Comparison of ENCODE assay signal across 9 cellular contexts in the genomic region with DNA sequence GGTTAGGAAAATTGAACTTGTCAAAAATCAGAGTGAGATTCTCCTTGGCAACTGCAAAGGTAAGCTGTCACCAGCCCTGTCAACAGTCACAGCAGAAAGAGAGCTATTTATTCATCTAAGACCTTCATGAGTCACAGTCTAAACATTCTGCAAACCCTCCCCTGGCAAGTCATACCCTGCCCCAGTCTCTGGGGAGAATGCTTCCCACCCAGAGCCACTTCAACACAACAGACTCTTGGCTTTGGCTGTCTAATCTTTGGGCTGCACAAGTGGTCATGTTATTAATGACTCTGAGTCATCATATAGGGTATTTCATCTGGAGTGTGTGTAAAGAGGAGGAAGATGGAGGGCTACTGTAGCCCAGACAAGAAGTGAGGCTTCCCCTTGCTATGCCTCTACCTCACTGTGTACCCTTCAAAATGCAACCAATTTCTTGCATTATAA.
A peak's percentile ranks its signal among the peaks of the same experiment; 100 is the strongest.
DNase-seq lines count a peak whose midpoint lies in the region; ATAC-seq lines count a peak whose summit lies in the region.
"Had no signal": no experiment of that assay in that cellular context is flagged by ENCODE, and none has a peak within 500 bp of the region (broad histone marks: within the 10 kb centered on the region; RNA-seq: fewer than 3 reads in every experiment).

No MANE protein-coding gene starts in this region.

- no peaks in the 10 kb centered on the region for H3K79me1 ChIP-seq in mesenchymal stem cell (replicated peaks; ENCODE audit: low read length, poor library complexity, severe bottlenecking)

- no peak for ATAC-seq in HG03457 (IDR thresholded peaks at IDR 0.05; ENCODE audit: unreplicated experiment)

- no peak overlapping the region for H3K14ac ChIP-seq in mesenchymal stem cell (ENCODE audit: low read length in 2 of 2)

- H3K23ac ChIP-seq in mesenchymal stem cell (ENCODE audit: low read length in 2 of 2), result no peak overlapping the region

- no peak overlapping the region for H4K91ac ChIP-seq in mesenchymal stem cell (ENCODE audit: low read length)

- no peak overlapping the region for H2BK15ac ChIP-seq in mesenchymal stem cell (ENCODE audit: low read depth, poor library complexity, severe bottlenecking)

- peak overlapping the region; percentile 65 for H3K27ac ChIP-seq in mesenchymal stem cell (ENCODE audit: low read length, poor library complexity, severe bottlenecking)
- H3K27ac ChIP-seq: 22Rv1 had no signal

- H3K36me3 ChIP-seq in adipocyte (ENCODE audit: control insufficient read depth, insufficient read depth, low read length, severe bottlenecking) (no peaks in the 10 kb centered on the region), mesenchymal stem cell (ENCODE audit: control insufficient read depth in 1 of 2, insufficient read depth in 2 of 2, low read depth in 1 of 2, low read length in 2 of 2) (no peaks in the 10 kb centered on the region)

- H3K9me3 ChIP-seq in adipocyte (ENCODE audit: control insufficient read depth, low read length) (no peaks in the 10 kb centered on the region), mesenchymal stem cell (ENCODE audit: control insufficient read depth, low read length) (no peaks in the 10 kb centered on the region)

- no peak overlapping the region for H2AK5ac ChIP-seq in mesenchymal stem cell (ENCODE audit: low read length, severe bottlenecking)

- H2BK12ac ChIP-seq in mesenchymal stem cell (ENCODE audit: low read length in 2 of 2), result no peak overlapping the region

- no peak overlapping the region for H4K8ac ChIP-seq in mesenchymal stem cell (ENCODE audit: low read length)

- no peak overlapping the region for H2BK5ac ChIP-seq in mesenchymal stem cell (ENCODE audit: low read depth, low read length, poor library complexity, severe bottlenecking)

- no peak overlapping the region for H3K4ac ChIP-seq in mesenchymal stem cell (ENCODE audit: low read depth in 1 of 2, low read length in 2 of 2)

- no peak overlapping the region for H3K9ac ChIP-seq in adipocyte (ENCODE audit: low read length)
- no peak overlapping the region for H3K9ac ChIP-seq in mesenchymal stem cell (ENCODE audit: low read length)

- H3K4me1 ChIP-seq in adipocyte (ENCODE audit: control insufficient read depth, insufficient read depth, low read length) (peaks cover 33% of the 10 kb centered on the region), mesenchymal stem cell (ENCODE audit: control insufficient read depth, insufficient read depth, low read depth, low read length) (peaks cover 2% of the 10 kb centered on the region)

- DNase-seq in NCI-H1417 (lab: John Stamatoyannopoulos, UW) (peak; percentile 7 to 75 (median 66)), NCI-H1417 treated with DMSO at 0.1 percent for 48 hours (lab: John Stamatoyannopoulos, UW) (no peak), HS-5 (ENCODE audit: low read depth) (peak; percentile 86), adipocyte (ENCODE audit: low read depth) (peak; percentile 67), mesenchymal stem cell (peak; percentile 94), SW 1271 (lab: John Stamatoyannopoulos, UW) (no peak), DMS114 treated with DMSO at 0.1 percent for 48 hours (lab: John Stamatoyannopoulos, UW; ENCODE audit: unreplicated experiment) (no peak)

- H2AFZ ChIP-seq in mesenchymal stem cell (ENCODE audit: low read depth, low read length), result no peak overlapping the region

- H2BK120ac ChIP-seq in mesenchymal stem cell (ENCODE audit: low read depth, low read length), result no peak overlapping the region

- H3K4me3 ChIP-seq in adipocyte (ENCODE audit: low read length) (no peak overlapping the region), mesenchymal stem cell (ENCODE audit: insufficient read depth in 1 of 2, low read depth in 1 of 2, low read length in 2 of 2) (no peak overlapping the region)

- no peak overlapping the region for H3K18ac ChIP-seq in mesenchymal stem cell (ENCODE audit: low read depth in 1 of 2, low read length in 2 of 2)

- no peak overlapping the region for H3K4me2 ChIP-seq in mesenchymal stem cell (ENCODE audit: low read length, poor library complexity, severe bottlenecking)

- H3K27me3 ChIP-seq in adipocyte (replicated peaks; ENCODE audit: control insufficient read depth, insufficient read depth, low read length) (no peaks in the 10 kb centered on the region), mesenchymal stem cell (ENCODE audit: control insufficient read depth in 1 of 2, insufficient read depth in 1 of 2, low read length in 2 of 2) (no peaks in the 10 kb centered on the region)

Comparison
In these comparisons a context has a peak if more than half of its experiments do, and no peak if none do; other contexts are left out.
1. DNase-seq: peak in NCI-H1417 (3 of 3), HS-5 (single experiment), adipocyte (single experiment) and mesenchymal stem cell (single experiment); none in NCI-H1417 treated with DMSO at 0.1 percent for 48 hours (single experiment), SW 1271 (0 of 2) and DMS114 treated with DMSO at 0.1 percent for 48 hours (single experiment).